ENCODE assay signal across 28 cellular contexts in the genomic region with DNA sequence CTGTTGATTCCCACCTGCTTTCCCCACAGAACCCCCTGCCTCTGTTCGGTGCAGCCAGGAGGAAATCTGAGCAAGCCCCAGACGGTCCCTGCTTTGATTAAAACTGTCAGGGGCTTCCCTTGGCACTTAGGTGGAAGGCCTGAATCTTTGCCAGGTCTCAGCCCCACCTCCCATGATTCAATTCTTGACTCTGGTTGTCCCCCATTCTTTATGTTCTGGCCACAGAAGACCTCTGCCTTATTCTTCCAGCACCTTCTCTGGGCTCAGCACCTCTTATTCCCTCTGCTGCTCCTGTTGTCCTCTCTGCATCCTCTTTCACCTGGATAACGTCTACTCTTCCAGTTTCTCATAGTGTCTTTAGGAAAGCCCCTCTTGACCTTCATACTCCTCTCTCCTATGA.
"Had no signal": no experiment of that assay in that cellular context is flagged by ENCODE, and none has a peak within 500 bp of the region (broad histone marks: within the 10 kb centered on the region; RNA-seq: fewer than 3 reads in every experiment).

No MANE protein-coding gene starts in this region.

- H3K36me3 Mint-ChIP-seq: mesothelial cell of epicardium; naive B cell; natural killer cell treated with Interleukin-12 subunit alpha and Interleukin-12 subunit beta and Interleukin-15 and Interleukin-18, amount 100 ng/mL, for 72 hours; neural progenitor cell had no signal

- H3K4me1 Mint-ChIP-seq: naive B cell had no signal

- H3K4me3 ChIP-seq: esophagus squamous epithelium, heart right ventricle, left lung, mucosa of descending colon, neural progenitor cell, smooth muscle cell, stomach, thyroid gland, vagina had no signal

- H2AFZ ChIP-seq: neural progenitor cell, parathyroid adenoma had no signal

- H3K4me3 Mint-ChIP-seq: effector memory CD8-positive, alpha-beta T cell; mesothelial cell of epicardium; natural killer cell treated with Interleukin-12 subunit alpha and Interleukin-12 subunit beta and Interleukin-15 and Interleukin-18, amount 100 ng/mL, for 72 hours; neural progenitor cell had no signal

- DNase-seq: effector memory CD8-positive, alpha-beta T cell; erythroblast; esophagus squamous epithelium; foreskin melanocyte; glutamatergic neuron; heart right ventricle; hippocampal formation; left cardiac atrium; left lung; mesenchymal stem cell; mucosa of descending colon; naive B cell; stimulated activated CD4-positive, alpha-beta T cell treated with anti-CD3 and anti-CD28 coated beads, Interleukin-12 subunit alpha, Interleukin-12 subunit beta, amount 100 ng/mL, for 4 hours; stimulated activated CD4-positive, alpha-beta T cell treated with anti-CD3 and anti-CD28 coated beads, Interleukin-1b, Interleukin-23, amount 100 ng/mL, for 48 hours; stimulated activated CD4-positive, alpha-beta T cell treated with anti-CD3 and anti-CD28 coated beads, Interleukin-4, amount 100 ng/mL, for 1 hour; stimulated activated CD8-positive, alpha-beta memory T cell treated with anti-CD3 and anti-CD28 coated beads, Interleukin-4, amount 100 ng/mL, for 48 hours; stimulated activated naive CD4-positive, alpha-beta T cell treated with Interleukin-2 at 50 U/mL for 16 hours; stomach; thyroid gland; trophoblast cell had no signal

- H3K4me1 ChIP-seq: esophagus squamous epithelium had no signal

- H3K9me3 Mint-ChIP-seq: mesothelial cell of epicardium had no signal

- H3K9me3 ChIP-seq: esophagus squamous epithelium, heart right ventricle, left lung, mucosa of descending colon, stomach, thyroid gland, vagina had no signal

- H3K27ac Mint-ChIP-seq: effector memory CD8-positive, alpha-beta T cell; mesothelial cell of epicardium; naive B cell; natural killer cell treated with Interleukin-12 subunit alpha and Interleukin-12 subunit beta and Interleukin-15 and Interleukin-18, amount 100 ng/mL, for 72 hours; neural progenitor cell; progenitor cell of endocrine pancreas had no signal

- H3K36me3 ChIP-seq: esophagus squamous epithelium, heart right ventricle, left lung, neural progenitor cell, stomach, thyroid gland, vagina had no signal

- H3K27me3 ChIP-seq: esophagus squamous epithelium, heart right ventricle, left lung, neural progenitor cell, stomach, thyroid gland, vagina had no signal

- H3K27me3 Mint-ChIP-seq: effector memory CD8-positive, alpha-beta T cell; progenitor cell of endocrine pancreas had no signal

- ATAC-seq: effector memory CD8-positive, alpha-beta T cell; heart right ventricle; left cardiac atrium; left lung; mucosa of descending colon; natural killer cell treated with Interleukin-12 subunit alpha and Interleukin-12 subunit beta and Interleukin-15 and Interleukin-18, amount 100 ng/mL, for 72 hours; sciatic nerve had no signal

- H3K4me2 ChIP-seq: neural progenitor cell, smooth muscle cell had no signal

- H3K9ac ChIP-seq: neural progenitor cell, parathyroid adenoma had no signal

- H3K27ac ChIP-seq: esophagus squamous epithelium, heart right ventricle, left lung, neural progenitor cell, parathyroid adenoma, stomach, thyroid gland, vagina had no signal
